ENCODE assay signal across 9 cellular contexts in the genomic region with DNA sequence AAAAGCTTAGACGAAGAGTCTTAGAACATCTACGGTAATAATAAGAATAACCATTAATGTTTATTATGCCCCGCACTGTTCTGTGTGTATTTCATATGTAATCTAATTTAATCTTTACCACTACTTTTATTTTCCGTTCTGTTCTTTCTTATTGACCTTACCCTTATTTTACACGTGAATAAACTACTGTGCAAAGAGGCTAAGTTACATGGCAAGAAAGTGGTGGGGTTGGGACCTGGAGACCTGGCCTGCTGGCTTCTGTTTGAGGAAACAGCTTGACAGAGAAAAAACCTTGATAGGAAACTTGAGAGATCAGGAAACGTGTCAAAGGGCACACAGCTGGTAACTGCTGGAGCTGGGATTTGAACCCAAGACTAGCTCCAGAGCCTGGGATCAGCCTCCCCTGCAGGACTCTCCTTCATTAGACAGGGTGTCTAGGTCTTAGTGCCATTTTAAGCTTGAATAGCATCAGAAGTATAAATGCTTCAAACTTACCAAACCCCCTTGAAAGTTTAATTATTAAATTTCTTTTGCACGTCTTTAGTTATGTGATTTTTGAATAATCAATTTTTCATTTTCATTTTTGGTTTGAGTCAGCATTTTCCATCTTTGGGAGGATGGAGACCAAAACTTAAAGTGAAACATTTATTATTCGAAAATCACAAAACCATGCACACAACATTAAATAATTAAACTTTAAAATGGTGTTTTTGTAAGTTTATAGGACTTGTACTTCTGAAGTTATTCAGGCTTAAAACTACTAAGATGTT.
DNase-seq lines count a peak whose midpoint lies in the region; ATAC-seq and TF ChIP-seq lines count a peak whose summit lies in the region.
"Had no signal": no experiment of that assay in that cellular context is flagged by ENCODE, and none has a peak within 500 bp of the region (broad histone marks: within the 10 kb centered on the region; RNA-seq: fewer than 3 reads in every experiment).

No MANE protein-coding gene starts in this region.

- no peaks in the 10 kb centered on the region for H3K27me3 ChIP-seq in CD4-positive, CD25-positive, alpha-beta regulatory T cell (ENCODE audit: control insufficient read depth, insufficient read depth, low read length)
- H3K27me3 ChIP-seq in dorsolateral prefrontal cortex, result no peaks in the 10 kb centered on the region
- H3K27me3 ChIP-seq in neuronal stem cell (ENCODE audit: control insufficient read depth in 3 of 3, insufficient read depth in 3 of 3, low read depth in 1 of 3, low read length in 3 of 3), result no peaks in the 10 kb centered on the region

- TF ChIP-seq CTCF in dorsolateral prefrontal cortex (IDR thresholded peaks at IDR 0.05 in 54 of 56, conservative IDR thresholded peaks at IDR 0.05 in 2 of 56; ENCODE audit: low read depth in 1 of 56, partially characterized antibody in 56 of 56), result peak in 1 of 56 donors; percentile 3

- no peak overlapping the region for H2AK5ac ChIP-seq in neuronal stem cell (ENCODE audit: low read depth, low read length)

- intact Hi-C loops in dorsolateral prefrontal cortex (cut with DNase I), result loop anchor here in 1 of 2 donors (10.0 kb wide), 1 partner anchor 318 kb away; a partner anchor contains a TSS

- H2BK120ac ChIP-seq in neuronal stem cell (ENCODE audit: low read depth, low read length), result no peak overlapping the region

- H3K9ac ChIP-seq in neuronal stem cell (ENCODE audit: low read depth, low read length, poor library complexity), result no peak overlapping the region

- DNase-seq in CD4-positive, CD25-positive, alpha-beta regulatory T cell, result peak in 1 of 3 donors; percentile 35
- peak; percentile 4 to 7 for DNase-seq in Kasumi-1 (lab: John Stamatoyannopoulos, UW)
- no peak for DNase-seq in dorsolateral prefrontal cortex
- no peak for DNase-seq in neuronal stem cell (ENCODE audit: low spot score)
- no peak for DNase-seq in DMS114 treated with DMSO at 0.1 percent for 48 hours (lab: John Stamatoyannopoulos, UW; ENCODE audit: unreplicated experiment)
- DNase-seq in NOMO-1 treated with DMSO at 0.1 percent for 48 hours (lab: John Stamatoyannopoulos, UW; ENCODE audit: unreplicated experiment), result no peak

- no peak overlapping the region for H3K14ac ChIP-seq in neuronal stem cell (ENCODE audit: low read length)

- H3K4me3 Mint-ChIP-seq in CD4-positive, CD25-positive, alpha-beta regulatory T cell, result peak overlapping the region in 2 of 4 donors; percentile 0 to 60
- H3K4me3 Mint-ChIP-seq: central memory CD8-positive, alpha-beta T cell had no signal

- peaks cover 8% of the 10 kb centered on the region for H3K79me1 ChIP-seq in neuronal stem cell (ENCODE audit: low read depth, low read length)

- WGBS in neuronal stem cell (ENCODE audit: extremely low coverage in 2 of 2, insufficient read length in 2 of 2, insufficient replicate concordance in 1 of 2), 2 donors, result 100% methylated on average over 2 of the region's 8 CpGs; no CpG with 5 or more reads in 1 of the 2 donors

- peaks cover 12% of the 10 kb centered on the region for H3K4me1 ChIP-seq in CD4-positive, CD25-positive, alpha-beta regulatory T cell (ENCODE audit: control insufficient read depth, insufficient read depth, low read length, poor library complexity, severe bottlenecking)
- H3K4me1 ChIP-seq in neuronal stem cell (ENCODE audit: control insufficient read depth in 2 of 2, insufficient read depth in 1 of 2, low read depth in 1 of 2, low read length in 2 of 2), result peaks cover 20 to 40% of the 10 kb centered on the region in 2 donors

- no peak for ATAC-seq in CD4-positive, CD25-positive, alpha-beta regulatory T cell (ENCODE audit: low read depth in 2 of 2)
- ATAC-seq in GM18909 (IDR thresholded peaks at IDR 0.05; ENCODE audit: poor library complexity, unreplicated experiment) (no peak), GM18867 (IDR thresholded peaks at IDR 0.05; ENCODE audit: unreplicated experiment) (no peak)

- peaks cover 13% of the 10 kb centered on the region for H3K36me3 Mint-ChIP-seq in CD4-positive, CD25-positive, alpha-beta regulatory T cell

- H2BK12ac ChIP-seq in neuronal stem cell (ENCODE audit: low read length), result no peak overlapping the region

- H3K27ac Mint-ChIP-seq in CD4-positive, CD25-positive, alpha-beta regulatory T cell, result peak overlapping the region; percentile 42 to 87 (median 79)

- H3K4me2 ChIP-seq in neuronal stem cell (ENCODE audit: insufficient read depth, low read length, poor library complexity, severe bottlenecking), result peak overlapping the region; percentile 49

- peaks cover 21% of the 10 kb centered on the region for H3K36me3 ChIP-seq in CD4-positive, CD25-positive, alpha-beta regulatory T cell (ENCODE audit: control insufficient read depth, insufficient read depth, low read length)
- peaks cover 19 to 27% of the 10 kb centered on the region in 2 donors for H3K36me3 ChIP-seq in neuronal stem cell (replicated peaks in 1 of 2; ENCODE audit: control insufficient read depth in 2 of 2, insufficient read depth in 2 of 2, low read length in 2 of 2)

- H3K18ac ChIP-seq in neuronal stem cell (ENCODE audit: low read length), result peak overlapping the region; percentile 27

- no peak overlapping the region for H2BK15ac ChIP-seq in neuronal stem cell (ENCODE audit: low read length)

- H3K4me1 Mint-ChIP-seq in CD4-positive, CD25-positive, alpha-beta regulatory T cell, result peaks cover 14 to 26% (median 16%) of the 10 kb centered on the region in 4 donors

- no peak overlapping the region for H4K91ac ChIP-seq in neuronal stem cell (ENCODE audit: low read depth, low read length, poor library complexity)

- no peak overlapping the region for H4K8ac ChIP-seq in neuronal stem cell (ENCODE audit: low read depth, low read length)

- H2BK5ac ChIP-seq in neuronal stem cell (ENCODE audit: low read length), result peak overlapping the region; percentile 72

- no peaks in the 10 kb centered on the region for H3K9me3 ChIP-seq in CD4-positive, CD25-positive, alpha-beta regulatory T cell (ENCODE audit: control insufficient read depth in 2 of 2, low read length in 2 of 2)
- no peaks in the 10 kb centered on the region for H3K9me3 ChIP-seq in neuronal stem cell (replicated peaks in 1 of 2; ENCODE audit: control insufficient read depth in 2 of 2, insufficient read depth in 1 of 2, low read depth in 1 of 2, low read length in 2 of 2)

- no peak overlapping the region for H3K4me3 ChIP-seq in CD4-positive, CD25-positive, alpha-beta regulatory T cell (ENCODE audit: low read depth, low read length)
- peak overlapping the region in 42 of 59 donors; percentile 14 to 72 (median 64) for H3K4me3 ChIP-seq in dorsolateral prefrontal cortex
- no peak overlapping the region for H3K4me3 ChIP-seq in neuronal stem cell (ENCODE audit: low read length in 2 of 2)

- H3K27me3 Mint-ChIP-seq in CD4-positive, CD25-positive, alpha-beta regulatory T cell, result no peaks in the 10 kb centered on the region
- H3K27me3 Mint-ChIP-seq: central memory CD8-positive, alpha-beta T cell had no signal

- H2AFZ ChIP-seq in neuronal stem cell (ENCODE audit: low read length), result peak overlapping the region; percentile 67

- peak overlapping the region; percentile 51 for H3K27ac ChIP-seq in CD4-positive, CD25-positive, alpha-beta regulatory T cell (ENCODE audit: insufficient read depth, low read length, poor library complexity, severe bottlenecking)
- H3K27ac ChIP-seq in dorsolateral prefrontal cortex (peak overlapping the region in 48 of 59 donors; percentile 9 to 90 (median 72)), neuronal stem cell (replicated peaks; ENCODE audit: low read length) (peak overlapping the region; percentile 89)

- no peak overlapping the region for H3K4ac ChIP-seq in neuronal stem cell (ENCODE audit: low read length)

- no peak overlapping the region for H3K23ac ChIP-seq in neuronal stem cell (ENCODE audit: low read depth, low read length, poor library complexity)

- peaks cover 0 to 3% (median 0%) of the 10 kb centered on the region in 7 donors for H3K9me3 Mint-ChIP-seq in CD4-positive, CD25-positive, alpha-beta regulatory T cell
- H3K9me3 Mint-ChIP-seq: central memory CD8-positive, alpha-beta T cell had no signal

Comparison
In these comparisons a context has a peak if more than half of its experiments do, and no peak if none do; other contexts are left out.
1. DNase-seq: peak in Kasumi-1 (2 of 2); none in dorsolateral prefrontal cortex (0 of 10), neuronal stem cell (single experiment), DMS114 treated with DMSO at 0.1 percent for 48 hours (single experiment) and NOMO-1 treated with DMSO at 0.1 percent for 48 hours (single experiment).
2. H3K4me3 ChIP-seq: peak in dorsolateral prefrontal cortex (42 of 59); none in CD4-positive, CD25-positive, alpha-beta regulatory T cell (single experiment) and neuronal stem cell (0 of 2).
3. Peak in every context shown above with its lines, with median percentiles within 50 percentile points of each other: H3K27ac ChIP-seq.